7 cellular contexts compared by ENCODE assay signal in the genomic region with DNA sequence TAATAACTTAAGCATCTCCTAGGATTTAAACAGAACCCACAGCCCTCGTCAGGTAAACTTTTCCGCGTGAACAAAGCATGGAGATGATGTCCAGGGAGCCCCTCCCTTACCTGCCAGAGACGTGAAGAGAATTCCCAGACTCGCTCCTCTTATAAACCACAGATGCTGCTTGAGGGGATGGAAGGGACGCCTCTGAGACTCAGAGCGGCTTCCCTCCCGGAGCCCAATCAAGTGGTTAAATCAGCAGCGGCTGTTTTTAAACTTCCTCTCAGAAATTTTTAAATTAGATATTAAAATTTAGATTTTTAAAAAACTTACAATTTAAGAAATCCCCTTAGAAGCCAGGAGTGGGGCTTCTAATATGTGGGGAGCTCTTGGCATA.
DNase-seq lines count a peak whose midpoint lies in the region; ATAC-seq lines count a peak whose summit lies in the region.

No MANE protein-coding gene starts in this region.

- peak overlapping the region; percentile 96 for H3K27ac ChIP-seq in effector memory CD4-positive, alpha-beta T cell (ENCODE audit: insufficient read depth, low read length, poor library complexity, severe bottlenecking)

- peak overlapping the region; percentile 37 for H3K4me3 ChIP-seq in Jurkat, Clone E6-1 (ENCODE audit: low read length)
- H3K4me3 ChIP-seq in effector memory CD4-positive, alpha-beta T cell (ENCODE audit: insufficient read depth, low read depth, low read length, poor library complexity, severe bottlenecking), result peak overlapping the region; percentile 13

- no peak for DNase-seq in Jurkat, Clone E6-1 (ENCODE audit: low read depth, low spot score)
- no peak for DNase-seq in effector memory CD4-positive, alpha-beta T cell
- peak; percentile 36 for DNase-seq in stimulated activated CD8-positive, alpha-beta memory T cell treated with anti-CD3 and anti-CD28 coated beads, Interleukin-4, amount 100 ng/mL, for 48 hours
- no peak for DNase-seq in NOMO-1 treated with DMSO at 0.1 percent for 48 hours (lab: John Stamatoyannopoulos, UW; ENCODE audit: unreplicated experiment)
- no peak for DNase-seq in NCI-H2196 treated with DMSO at 0.1 percent for 48 hours (lab: John Stamatoyannopoulos, UW; ENCODE audit: unreplicated experiment)

- H3K9me3 ChIP-seq in effector memory CD4-positive, alpha-beta T cell (ENCODE audit: control insufficient read depth, low read length), result no peaks in the 10 kb centered on the region

- no peaks in the 10 kb centered on the region for H3K27me3 ChIP-seq in effector memory CD4-positive, alpha-beta T cell (replicated peaks; ENCODE audit: control insufficient read depth, insufficient read depth, low read length, poor library complexity, severe bottlenecking)

- peak; percentile 2 for ATAC-seq in GM18861 (IDR thresholded peaks at IDR 0.05; ENCODE audit: unreplicated experiment)
- ATAC-seq in HG03442 (IDR thresholded peaks at IDR 0.05; ENCODE audit: unreplicated experiment), result no peak

- H3K4me1 ChIP-seq in effector memory CD4-positive, alpha-beta T cell (ENCODE audit: control insufficient read depth, insufficient read depth, low read length, poor library complexity, severe bottlenecking), result peaks cover 79% of the 10 kb centered on the region

- H3K36me3 ChIP-seq in effector memory CD4-positive, alpha-beta T cell (ENCODE audit: control insufficient read depth, insufficient read depth, low read length), result no peaks in the 10 kb centered on the region
